In genomic region chr7:137574836-137575235, GRCh38 we compare ENCODE assay signal across 16 cellular contexts.
DNase-seq lines count a peak whose midpoint lies in the region; ATAC-seq and TF ChIP-seq lines count a peak whose summit lies in the region.
"Had no signal": no experiment of that assay in that cellular context is flagged by ENCODE, and none has a peak within 500 bp of the region (broad histone marks: within the 10 kb centered on the region; RNA-seq: fewer than 3 reads in every experiment).

No MANE protein-coding gene starts in this region.

- H3K27me3 Mint-ChIP-seq in activated CD4-positive, alpha-beta T cell treated with anti-CD3 and anti-CD28 coated beads, Interleukin-2, amount 10 ng/mL, durations not matched to agents 24 days and 14 days, result no peaks in the 10 kb centered on the region
- H3K27me3 Mint-ChIP-seq: CD4-positive, alpha-beta memory T cell had no signal

- no peak overlapping the region for H3K4me2 ChIP-seq in SK-N-SH
- H3K4me2 ChIP-seq: BLaER1, GM23338 had no signal

- DNase-seq in SK-N-SH, result no peak
- peak; percentile 14 for DNase-seq in EL
- peak; percentile 38 for DNase-seq in M059J (ENCODE audit: low read depth)
- DNase-seq in fibroblast of pulmonary artery (ENCODE audit: low read depth), result peak; percentile 7
- DNase-seq in activated CD4-positive, alpha-beta T cell treated with anti-CD3 and anti-CD28 coated beads, Interleukin-2, amount 10 ng/mL, durations not matched to agents 24 days and 14 days, result no peak
- no peak for DNase-seq in substantia nigra (lab: John Stamatoyannopoulos, UW)
- DNase-seq: 8988T; CD4-positive, alpha-beta memory T cell; GDM1; H7 had no signal

- H3K9me3 ChIP-seq in SK-N-SH, result no peaks in the 10 kb centered on the region
- H3K9me3 ChIP-seq: BLaER1 had no signal

- POLR2A ChIA-PET in SK-N-SH (lab: Yijun Ruan, JAX), result no interaction called here

- CTCF ChIA-PET in SK-N-SH (lab: Yijun Ruan, JAX), result interaction anchor here (0.9 kb wide), 1 partner anchor 17 kb away, joined by 3 read pairs; no protein-coding TSS in a partner anchor

- peaks cover 9% of the 10 kb centered on the region for H3F3A ChIP-seq in SK-N-SH (replicated peaks; ENCODE audit: insufficient read depth)

- no peak overlapping the region for H3K9ac ChIP-seq in SK-N-SH
- H3K9ac ChIP-seq: BLaER1 had no signal

- no peaks in the 10 kb centered on the region for H3K27me3 ChIP-seq in SK-N-SH (ENCODE audit: insufficient read depth)
- H3K27me3 ChIP-seq: BLaER1 had no signal

- H4K20me1 ChIP-seq in SK-N-SH (ENCODE audit: insufficient read depth), result no peaks in the 10 kb centered on the region
- H4K20me1 ChIP-seq: BLaER1 had no signal

- H3K36me3 Mint-ChIP-seq in activated CD4-positive, alpha-beta T cell treated with anti-CD3 and anti-CD28 coated beads, Interleukin-2, amount 10 ng/mL, durations not matched to agents 24 days and 14 days (ENCODE audit: low read depth), result no peaks in the 10 kb centered on the region
- H3K36me3 Mint-ChIP-seq: CD14-positive monocyte; CD4-positive, alpha-beta memory T cell had no signal

- H3K4me1 ChIP-seq in SK-N-SH (ENCODE audit: control insufficient read depth in 1 of 2, insufficient read depth in 2 of 2, low read depth in 1 of 2, low read length in 1 of 2), result peaks cover under 1 to 13% of the 10 kb centered on the region in 2 experiments; a peak in 2 of 4 replicates
- H3K4me1 ChIP-seq: BLaER1 had no signal

- TF ChIP-seq RAD21 in SK-N-SH (IDR thresholded peaks at IDR 0.05; ENCODE audit: low read length), result no peak

- TF ChIP-seq EP300 in SK-N-SH (IDR thresholded peaks at IDR 0.05; ENCODE audit: borderline replicate concordance in 1 of 2, low read depth in 1 of 2, low read length in 1 of 2), result no peak

- H3K36me3 ChIP-seq in SK-N-SH (replicated peaks in 1 of 2; ENCODE audit: control insufficient read depth in 1 of 2, insufficient read depth in 2 of 2, low read length in 1 of 2), result peaks cover 6 to 27% of the 10 kb centered on the region in 2 experiments
- H3K36me3 ChIP-seq: BLaER1 had no signal

- H3K79me2 ChIP-seq in SK-N-SH (ENCODE audit: insufficient read depth), result no peaks in the 10 kb centered on the region; the same call in 1 of the 2 replicates

- no peaks in the 10 kb centered on the region for H3K9me2 ChIP-seq in SK-N-SH

- H3K27ac Mint-ChIP-seq in activated CD4-positive, alpha-beta T cell treated with anti-CD3 and anti-CD28 coated beads, Interleukin-2, amount 10 ng/mL, durations not matched to agents 24 days and 14 days, result no peak overlapping the region
- H3K27ac Mint-ChIP-seq: CD14-positive monocyte; CD4-positive, alpha-beta memory T cell; GM23338 had no signal

- no peak for ATAC-seq in SK-N-SH treated with all-trans-retinoic acid at 6 μM for 48 hours
- ATAC-seq in GM21786 (IDR thresholded peaks at IDR 0.05; ENCODE audit: unreplicated experiment), result no peak
- ATAC-seq: GM23338, HCT116 had no signal

- TF ChIP-seq CTCF in SK-N-SH (IDR thresholded peaks at IDR 0.05) (no peak), fibroblast of pulmonary artery (IDR thresholded peaks at IDR 0.05; ENCODE audit: low read length, missing control alignments) (no peak)

- H3K4me3 ChIP-seq in SK-N-SH (ENCODE audit: low read depth in 2 of 2, low read length in 1 of 2), result no peak overlapping the region
- no peak overlapping the region for H3K4me3 ChIP-seq in fibroblast of pulmonary artery (replicated peaks; ENCODE audit: low read depth, low read length)
- H3K4me3 ChIP-seq: BLaER1, GM23338 had no signal

- intact Hi-C loops in activated CD4-positive, alpha-beta T cell treated with anti-CD3 and anti-CD28 coated beads, Interleukin-2, amount 10 ng/mL, durations not matched to agents 24 days and 14 days (cut with micrococcal nuclease), result no loop called here

- H3K4me3 Mint-ChIP-seq in activated CD4-positive, alpha-beta T cell treated with anti-CD3 and anti-CD28 coated beads, Interleukin-2, amount 10 ng/mL, durations not matched to agents 24 days and 14 days, result no peak overlapping the region
- H3K4me3 Mint-ChIP-seq: CD14-positive monocyte; CD4-positive, alpha-beta memory T cell; GM23338 had no signal

- no peaks in the 10 kb centered on the region for H3K9me3 Mint-ChIP-seq in activated CD4-positive, alpha-beta T cell treated with anti-CD3 and anti-CD28 coated beads, Interleukin-2, amount 10 ng/mL, durations not matched to agents 24 days and 14 days
- H3K9me3 Mint-ChIP-seq: GM23338 had no signal

- H3K4me1 Mint-ChIP-seq in activated CD4-positive, alpha-beta T cell treated with anti-CD3 and anti-CD28 coated beads, Interleukin-2, amount 10 ng/mL, durations not matched to agents 24 days and 14 days, result no peaks in the 10 kb centered on the region
- H3K4me1 Mint-ChIP-seq: CD14-positive monocyte had no signal

- H3K27ac ChIP-seq in SK-N-SH (ENCODE audit: low read depth in 2 of 2, low read length in 1 of 2) (no peak overlapping the region), substantia nigra (ENCODE audit: low read depth, low read length, poor library complexity, severe bottlenecking) (no peak overlapping the region)
- H3K27ac ChIP-seq: BLaER1 had no signal

- no peak overlapping the region for H2AFZ ChIP-seq in SK-N-SH (ENCODE audit: low read depth)
- H2AFZ ChIP-seq: GM23338 had no signal

TF ChIP-seq in SK-N-SH, 30 proteins besides CTCF, POLR2A, EP300 and RAD21:
- TF ChIP-seq ZBTB33 (IDR thresholded peaks at IDR 0.05; ENCODE audit: borderline replicate concordance, low read depth) (no peak), PBX3 (IDR thresholded peaks at IDR 0.05) (peak; percentile 16; the same call in 1 of the 2 replicates)

TF ChIP-seq in SK-N-SH treated with all-trans-retinoic acid at 6 μM for 48 hours, 23 proteins besides CTCF, POLR2A, EP300 and RAD21:
- no peak for TF ChIP-seq ZNF565 (CRISPR knock-in tag; conservative IDR thresholded peaks at IDR 0.05; ENCODE audit: low read depth)

Comparison
In these comparisons a context has a peak if more than half of its experiments do, and no peak if none do; other contexts are left out.
1. DNase-seq: peak in EL (single experiment), M059J (single experiment) and fibroblast of pulmonary artery (single experiment); none in SK-N-SH (single experiment), activated CD4-positive, alpha-beta T cell treated with anti-CD3 and anti-CD28 coated beads, Interleukin-2, amount 10 ng/mL, durations not matched to agents 24 days and 14 days (single experiment) and substantia nigra (0 of 49).